In the genomic region with DNA sequence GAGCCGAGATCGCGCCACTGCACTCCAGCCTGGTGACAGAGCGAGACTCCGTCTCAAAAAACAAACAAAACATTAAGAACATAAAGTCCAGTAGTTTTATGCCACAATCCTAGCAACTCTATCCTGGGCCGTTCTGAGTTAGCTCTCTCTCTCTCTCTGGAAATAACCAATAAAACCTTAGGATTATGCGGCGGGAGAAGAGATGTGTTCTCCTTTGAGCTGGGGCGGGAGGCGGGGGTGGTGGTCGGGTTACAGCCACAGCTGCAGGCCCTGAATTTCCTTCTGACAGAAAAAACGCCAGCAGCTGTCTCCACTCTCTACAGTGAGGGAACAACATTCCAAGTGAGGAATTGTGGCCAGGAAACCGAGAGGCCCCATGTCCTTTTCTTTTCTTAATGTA, we compare ENCODE assay signal across 1 cellular context.
TF ChIP-seq lines count a peak whose summit lies in the region.

No MANE protein-coding gene starts in this region.

TF ChIP-seq in endothelial cell of umbilical vein, 7 proteins besides CTCF, POLR2A, EP300 and RAD21 (continued from another document):
- TF ChIP-seq, protein P1, sequence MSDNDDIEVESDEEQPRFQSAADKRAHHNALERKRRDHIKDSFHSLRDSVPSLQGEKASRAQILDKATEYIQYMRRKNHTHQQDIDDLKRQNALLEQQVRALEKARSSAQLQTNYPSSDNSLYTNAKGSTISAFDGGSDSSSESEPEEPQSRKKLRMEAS (IDR thresholded peaks at IDR 0.05; ENCODE audit: insufficient read depth, insufficient read length), result no peak
- no peak for TF ChIP-seq JUN (IDR thresholded peaks at IDR 0.05; ENCODE audit: borderline replicate concordance, insufficient read depth, insufficient read length, low read depth)
